In genomic region chr20:35293303-35294292, GRCh38 we compare ENCODE assay signal across 19 cellular contexts. TPM values are rescaled to one million over a fixed set of nuclear protein-coding genes. Genes with fewer than 3 reads are reported as not detected.
DNase-seq lines count a peak whose midpoint lies in the region; ATAC-seq, FAIRE-seq and TF ChIP-seq lines count a peak whose summit lies in the region.
"Had no signal": no experiment of that assay in that cellular context is flagged by ENCODE, and none has a peak within 500 bp of the region (broad histone marks: within the 10 kb centered on the region; RNA-seq: fewer than 3 reads in every experiment).

No MANE protein-coding gene starts in this region.

- H3K36me3 ChIP-seq in IMR-90 (ENCODE audit: control insufficient read depth, insufficient read depth, low read length): no peaks in the 10 kb centered on the region
- no peaks in the 10 kb centered on the region for H3K36me3 ChIP-seq in HepG2 (replicated peaks in 1 of 2; ENCODE audit: control insufficient read depth in 1 of 2, insufficient read depth in 2 of 2, low read length in 2 of 2)
- H3K36me3 ChIP-seq in trophoblast cell (ENCODE audit: control insufficient read depth in 1 of 2, insufficient read depth in 2 of 2, low read length in 2 of 2): no peaks in the 10 kb centered on the region
- H3K36me3 ChIP-seq in aorta (ENCODE audit: control insufficient read depth in 1 of 2, insufficient read depth in 2 of 2, low read length in 1 of 2): no peaks in the 10 kb centered on the region

- H3K9me3 ChIP-seq in IMR-90 (ENCODE audit: control insufficient read depth, insufficient read depth, low read length) (no peaks in the 10 kb centered on the region), HepG2 (ENCODE audit: low read length) (no peaks in the 10 kb centered on the region), trophoblast cell (ENCODE audit: insufficient read depth, low read depth, low read length) (peaks cover 3% of the 10 kb centered on the region), aorta (ENCODE audit: control insufficient read depth, low read length) (no peaks in the 10 kb centered on the region)
- H3K9me3 ChIP-seq in CD4-positive, alpha-beta T cell (ENCODE audit: control insufficient read depth, low read length): no peaks in the 10 kb centered on the region

- no peaks in the 10 kb centered on the region for H4K20me1 ChIP-seq in IMR-90 (ENCODE audit: insufficient read depth, low read length)
- H4K20me1 ChIP-seq in HepG2 (ENCODE audit: insufficient read depth, low read length): no peaks in the 10 kb centered on the region

- no peak overlapping the region for H4K12ac ChIP-seq in trophoblast cell (ENCODE audit: low read depth, low read length)

- H2AFZ ChIP-seq in IMR-90 (replicated peaks; ENCODE audit: low read length, poor library complexity) (no peak overlapping the region), HepG2 (ENCODE audit: low read length) (no peak overlapping the region), trophoblast cell (ENCODE audit: insufficient read depth, low read length, poor library complexity) (no peak overlapping the region)

- no peak for TF ChIP-seq POLR2A in IMR-90 (IDR thresholded peaks at IDR 0.05; ENCODE audit: low read depth, low read length)
- TF ChIP-seq POLR2A in HepG2 (IDR thresholded peaks at IDR 0.05; ENCODE audit: insufficient read depth in 1 of 2, low read depth in 2 of 2, low read length in 2 of 2): no peak
- no peak for TF ChIP-seq POLR2A in H54 (IDR thresholded peaks at IDR 0.05; ENCODE audit: low read depth, low read length)

- TF ChIP-seq CTCF in IMR-90 (conservative IDR thresholded peaks at IDR 0.05; ENCODE audit: low read depth, low read length) (no peak), HepG2 (CRISPR knock-in tag; IDR thresholded peaks at IDR 0.05) (no peak)
- no peak for TF ChIP-seq CTCF in CD4-positive, alpha-beta T cell (IDR thresholded peaks at IDR 0.05)

- H3K14ac ChIP-seq in IMR-90 (replicated peaks; ENCODE audit: low read depth, low read length) (no peak overlapping the region), trophoblast cell (ENCODE audit: low read length) (no peak overlapping the region)

- H2BK15ac ChIP-seq in IMR-90 (ENCODE audit: low read depth, low read length): no peak overlapping the region

- DNase-seq in IMR-90 (no peak), HepG2 (ENCODE audit: low spot score) (no peak), trophoblast cell (no peak), aorta (peak; percentile 12 to 46), H54 (ENCODE audit: insufficient read length, low spot score) (no peak)
- no peak for DNase-seq in CD4-positive, alpha-beta T cell
- DNase-seq in activated naive CD4-positive, alpha-beta T cell treated with anti-CD3 and anti-CD28 coated beads, Interleukin-2, amount 50 U/mL, for 72 hours (ENCODE audit: low spot score in 2 of 2): no peak
- DNase-seq: ACHN; AML-193; CD4-positive, alpha-beta memory T cell; DMS79 treated with DMSO at 0.1 percent for 48 hours; GF-D8; HCEC 1CT; HFFc6 had no signal

- H2AK9ac ChIP-seq in IMR-90 (replicated peaks; ENCODE audit: low read depth, low read length, poor library complexity): peak overlapping the region; percentile 26

- H3K4me2 ChIP-seq in IMR-90 (ENCODE audit: low read depth, low read length): no peak overlapping the region
- H3K4me2 ChIP-seq in HepG2 (ENCODE audit: low read depth, low read length): peak overlapping the region; percentile 57
- no peak overlapping the region for H3K4me2 ChIP-seq in trophoblast cell (ENCODE audit: low read length)

- H3K4me3 Mint-ChIP-seq in CD4-positive, alpha-beta T cell: no peak overlapping the region
- H3K4me3 Mint-ChIP-seq: CD4-positive, alpha-beta memory T cell; HFFc6 had no signal

- BruUV-seq in IMR-90 (replicated peaks; lab: Mats Ljungman, UMichigan): no TSS peak
- no TSS peak for BruUV-seq in HepG2 (replicated peaks; lab: Mats Ljungman, UMichigan)

- H2BK20ac ChIP-seq in IMR-90 (ENCODE audit: low read depth, low read length): no peak overlapping the region

- TF ChIP-seq RAD21 in IMR-90 (IDR thresholded peaks at IDR 0.05; ENCODE audit: low read length) (no peak), HepG2 (CRISPR knock-in tag; IDR thresholded peaks at IDR 0.05) (peak; percentile 6; the same call in 1 of the 2 replicates)

- H3K27ac ChIP-seq in IMR-90 (ENCODE audit: insufficient read depth, low read length) (no peak overlapping the region), HepG2 (ENCODE audit: extremely low read length, insufficient read depth, low read length) (no peak overlapping the region), trophoblast cell (ENCODE audit: low read depth, low read length) (no peak overlapping the region), aorta (ENCODE audit: low read depth in 1 of 2, low read length in 2 of 2) (no peak overlapping the region)
- no peak overlapping the region for H3K27ac ChIP-seq in CD4-positive, alpha-beta T cell (ENCODE audit: low read depth, low read length)
- H3K27ac ChIP-seq: C4-2B had no signal

- no peaks in the 10 kb centered on the region for H3K4me1 Mint-ChIP-seq in CD4-positive, alpha-beta T cell (ENCODE audit: low read depth)
- H3K4me1 Mint-ChIP-seq: CD4-positive, alpha-beta memory T cell had no signal

- H4K8ac ChIP-seq in IMR-90 (ENCODE audit: low read depth in 2 of 2, low read length in 2 of 2) (no peak overlapping the region), trophoblast cell (ENCODE audit: low read depth, low read length) (no peak overlapping the region)

- dilution Hi-C loops in IMR-90 (cut with HindIII; ENCODE audit: low sequenced_read_pairs, unreplicated experiment): no loop called here

- POLR2A ChIA-PET in IMR-90 (lab: Charles Lee; ENCODE audit: unreplicated experiment) (no interaction called here), HepG2 (lab: Yijun Ruan, JAX) (interaction anchor here (0.6 to 3.3 kb wide), 3 partner anchors 9 to 161 kb away, joined by 3 to 24 read pairs (median 4); partner anchors contain the start of gene EIF6)
- POLR2A ChIA-PET in CD4-positive, alpha-beta T cell (lab: Charles Lee): no interaction called here

- H2BK12ac ChIP-seq in trophoblast cell (ENCODE audit: low read length): no peak overlapping the region

- FAIRE-seq in HepG2 (lab: Jason Lieb, UNC) (no peak), H54 (lab: Jason Lieb, UNC) (no peak)
- FAIRE-seq: A204.1, H1 had no signal

- 98% methylated on average over 6 of the region's 19 CpGs; no CpG with 5 or more reads in 1 of the 2 experiments for WGBS in IMR-90 (ENCODE audit: extremely low coverage in 2 of 2, insufficient read length in 1 of 2), 2 experiments
- WGBS in HepG2 (ENCODE audit: low lambda C conversion rate): 33% methylated on average over 19 of the region's 19 CpGs
- WGBS in trophoblast cell (ENCODE audit: extremely low coverage, insufficient coverage, insufficient read length): no CpG with 5 or more reads among the region's 19 CpGs
- WGBS in aorta, 2 donors: 91 to 93% methylated on average over 19 of the region's 19 CpGs

- CTCF ChIA-PET in IMR-90 (lab: Yijun Ruan, JAX) (interaction anchor here (0.6 kb wide), 1 partner anchor 429 kb away, joined by 4 read pairs; no protein-coding TSS in a partner anchor), HepG2 (lab: Yijun Ruan, JAX; ENCODE audit: low intra/inter-chr PET ratio, low total read pairs) (no interaction called here)
- CTCF ChIA-PET in CD4-positive, alpha-beta T cell (lab: Charles Lee): no interaction called here

- H2AK5ac ChIP-seq in IMR-90 (ENCODE audit: low read depth, low read length): no peak overlapping the region
- H2AK5ac ChIP-seq in trophoblast cell (ENCODE audit: low read length): peak overlapping the region; percentile 29

- H2BK120ac ChIP-seq in IMR-90 (ENCODE audit: low read depth, low read length) (no peak overlapping the region), trophoblast cell (ENCODE audit: insufficient read depth, low read length, poor library complexity) (no peak overlapping the region)

- in situ Hi-C loops in IMR-90 (cut with MboI; ENCODE audit: low sequenced_read_pairs) (no loop called here), HepG2 (cut with HindIII; ENCODE audit: extremely low pct_ligation_motif_present, low pct_unique_long_range_greater_than_20kb) (no loop called here)

- H4K91ac ChIP-seq in IMR-90 (ENCODE audit: insufficient read depth, low read depth, low read length) (no peak overlapping the region), trophoblast cell (ENCODE audit: low read depth, low read length) (no peak overlapping the region)

- peaks cover 2% of the 10 kb centered on the region for H3K27me3 ChIP-seq in IMR-90 (ENCODE audit: control insufficient read depth, insufficient read depth, low read length)
- H3K27me3 ChIP-seq in HepG2 (ENCODE audit: control insufficient read depth in 1 of 2, insufficient read depth in 2 of 2, low read length in 2 of 2): peaks cover 9 to 65% of the 10 kb centered on the region in 2 experiments
- no peaks in the 10 kb centered on the region for H3K27me3 ChIP-seq in trophoblast cell (ENCODE audit: insufficient read depth, low read length)
- H3K27me3 ChIP-seq in aorta (ENCODE audit: control insufficient read depth in 1 of 2, insufficient read depth in 2 of 2, low read length in 1 of 2): no peaks in the 10 kb centered on the region
- H3K27me3 ChIP-seq in CD4-positive, alpha-beta T cell (ENCODE audit: control insufficient read depth, insufficient read depth, low read length): no peaks in the 10 kb centered on the region

- no peak overlapping the region for H2BK5ac ChIP-seq in IMR-90 (ENCODE audit: low read depth, low read length, poor library complexity, severe bottlenecking)
- no peak overlapping the region for H2BK5ac ChIP-seq in trophoblast cell (ENCODE audit: low read depth, low read length, poor library complexity)

- H3K36me3 Mint-ChIP-seq in CD4-positive, alpha-beta T cell (ENCODE audit: low read depth): no peaks in the 10 kb centered on the region
- H3K36me3 Mint-ChIP-seq in activated naive CD4-positive, alpha-beta T cell treated with anti-CD3 and anti-CD28 coated beads, Interleukin-2, amount 50 U/mL, for 72 hours: no peaks in the 10 kb centered on the region
- H3K36me3 Mint-ChIP-seq: CD4-positive, alpha-beta memory T cell had no signal

- H3K9me1 ChIP-seq in IMR-90 (ENCODE audit: insufficient read depth, low read length): no peaks in the 10 kb centered on the region

- H3K23ac ChIP-seq in IMR-90 (ENCODE audit: low read depth, low read length) (no peak overlapping the region), trophoblast cell (ENCODE audit: low read length) (no peak overlapping the region)

- H3K9ac ChIP-seq in IMR-90 (ENCODE audit: low read depth, low read length) (no peak overlapping the region), HepG2 (ENCODE audit: insufficient read depth, low read depth, low read length) (no peak overlapping the region), trophoblast cell (ENCODE audit: low read length) (no peak overlapping the region)

- no peak overlapping the region for H4K5ac ChIP-seq in IMR-90 (ENCODE audit: low read depth, low read length)

- no peak overlapping the region for H3K4ac ChIP-seq in IMR-90 (ENCODE audit: low read depth, low read length)
- no peak overlapping the region for H3K4ac ChIP-seq in trophoblast cell (ENCODE audit: low read depth, low read length)

- no peak overlapping the region for H3K56ac ChIP-seq in IMR-90 (ENCODE audit: extremely low read depth, insufficient read depth, low read length)

- intact Hi-C loops in IMR-90 (cut with micrococcal nuclease) (no loop called here), HepG2 (cut with micrococcal nuclease; ENCODE audit: unreplicated experiment) (no loop called here), aorta (cut with DNase I) (no loop called here)
- intact Hi-C loops in CD4-positive, alpha-beta T cell (cut with DNase I, micrococcal nuclease): no loop called here

- H3K79me1 ChIP-seq in IMR-90 (ENCODE audit: low read depth in 1 of 2, low read length in 2 of 2): no peaks in the 10 kb centered on the region
- H3K79me1 ChIP-seq in trophoblast cell (ENCODE audit: low read length): no peaks in the 10 kb centered on the region

- ATAC-seq in IMR-90 (ENCODE audit: low read depth): no peak
- ATAC-seq in HepG2: peak; percentile 4
- no peak for ATAC-seq in aorta (ENCODE audit: low FRiP score)
- no peak for ATAC-seq in CD4-positive, alpha-beta T cell (ENCODE audit: poor library complexity)
- no peak for ATAC-seq in activated naive CD4-positive, alpha-beta T cell treated with anti-CD3 and anti-CD28 coated beads, Interleukin-2, amount 50 U/mL, for 72 hours
- ATAC-seq in HG03108 (IDR thresholded peaks at IDR 0.05; ENCODE audit: unreplicated experiment): no peak

- H3K9me3 Mint-ChIP-seq in CD4-positive, alpha-beta T cell: no peaks in the 10 kb centered on the region
- no peaks in the 10 kb centered on the region for H3K9me3 Mint-ChIP-seq in activated naive CD4-positive, alpha-beta T cell treated with anti-CD3 and anti-CD28 coated beads, Interleukin-2, amount 50 U/mL, for 72 hours
- H3K9me3 Mint-ChIP-seq: CD4-positive, alpha-beta memory T cell; HFFc6 had no signal

- H3K4me1 ChIP-seq in IMR-90 (ENCODE audit: control insufficient read depth, insufficient read depth, low read length): peaks cover 1% of the 10 kb centered on the region; the same call in 1 of the 2 replicates
- peaks cover 67% of the 10 kb centered on the region for H3K4me1 ChIP-seq in HepG2 (ENCODE audit: insufficient read depth, low read length)
- peaks cover 8 to 9% of the 10 kb centered on the region in 2 experiments for H3K4me1 ChIP-seq in trophoblast cell (ENCODE audit: control insufficient read depth in 1 of 2, insufficient read depth in 2 of 2, low read length in 2 of 2)
- H3K4me1 ChIP-seq in aorta (ENCODE audit: control insufficient read depth in 1 of 2, insufficient read depth in 2 of 2, low read length in 2 of 2): no peaks in the 10 kb centered on the region

- no peak overlapping the region for H3K4me3 ChIP-seq in IMR-90 (ENCODE audit: insufficient read depth, low read depth, low read length)
- peak overlapping the region in 1 of 3 experiments; percentile 32; a peak in 1 of 6 replicates for H3K4me3 ChIP-seq in HepG2 (replicated peaks in 1 of 3; ENCODE audit: insufficient read depth in 1 of 3, low read depth in 2 of 3, low read length in 3 of 3)
- H3K4me3 ChIP-seq in trophoblast cell (ENCODE audit: low read depth, low read length): no peak overlapping the region
- H3K4me3 ChIP-seq in aorta (ENCODE audit: low read length in 2 of 2): no peak overlapping the region

- no peaks in the 10 kb centered on the region for H3K79me2 ChIP-seq in HepG2 (ENCODE audit: insufficient read depth, low read length)
- no peaks in the 10 kb centered on the region for H3K79me2 ChIP-seq in trophoblast cell (ENCODE audit: control insufficient read depth, insufficient read depth, low read length, poor library complexity)

- H3K27me3 Mint-ChIP-seq in CD4-positive, alpha-beta T cell: no peaks in the 10 kb centered on the region

- H3K18ac ChIP-seq in IMR-90 (ENCODE audit: low read depth, low read length) (no peak overlapping the region), trophoblast cell (ENCODE audit: low read length) (no peak overlapping the region)

- no peak for TF ChIP-seq EP300 in HepG2 (IDR thresholded peaks at IDR 0.05; ENCODE audit: low read depth in 2 of 2, low read length in 2 of 2)
- no peak; the same call in 1 of the 2 replicates for TF ChIP-seq EP300 in HepG2 (CRISPR knock-in tag; IDR thresholded peaks at IDR 0.05; ENCODE audit: borderline replicate concordance)

- H3K27ac Mint-ChIP-seq in CD4-positive, alpha-beta T cell: no peak overlapping the region
- H3K27ac Mint-ChIP-seq in activated naive CD4-positive, alpha-beta T cell treated with anti-CD3 and anti-CD28 coated beads, Interleukin-2, amount 50 U/mL, for 72 hours: no peak overlapping the region
- H3K27ac Mint-ChIP-seq: CD4-positive, alpha-beta memory T cell; HFFc6 had no signal

RNA-seq across cellular contexts. Expression of gene FAM83C, which starts 1.4 kb away (rescaled TPM):
- total RNA-seq in IMR-90 (2012; rRNA removed): not detected in 2 replicates
- 0.02 and 0.03 TPM in 2 replicates for polyA plus RNA-seq in IMR-90 (2012; rRNA removed)
- polyA plus RNA-seq in IMR-90 (2012; cell fraction: cytosol; rRNA removed): 0.02 TPM in 1 of 2 replicates, not detected in the other
- polyA plus RNA-seq in IMR-90 (2012; cell fraction: nucleus; rRNA removed; ENCODE audit: low replicate concordance): 0.03 and 0.13 TPM in 2 replicates
- 0.07 TPM in 1 of 2 replicates, not detected in the other for total RNA-seq in HepG2 (2016; rRNA removed; fragmentation: Illumina TruSeq; extraction: Trizol)
- total RNA-seq in HepG2 (2016; cell fraction: cytosol; rRNA removed; fragmentation: Illumina TruSeq; extraction: Trizol; ENCODE audit: low read depth): 0.09 TPM in 1 of 2 replicates, not detected in the other
- total RNA-seq in HepG2 (2016; cell fraction: insoluble cytoplasmic fraction; rRNA removed; fragmentation: Illumina TruSeq; extraction: Trizol): 0.06 TPM in 1 of 2 replicates, not detected in the other
- total RNA-seq in HepG2 (2016; cell fraction: membrane; rRNA removed; fragmentation: Illumina TruSeq; extraction: Trizol): 0.07 TPM in 1 of 2 replicates, not detected in the other
- total RNA-seq in HepG2 (2016; cell fraction: nucleus; rRNA removed; fragmentation: Illumina TruSeq; extraction: Trizol): not detected in 2 replicates
- polyA plus RNA-seq in HepG2 (2011; rRNA removed): 0.03 and 0.04 TPM in 2 replicates
- polyA plus RNA-seq in HepG2 (2011; cell fraction: cytosol; rRNA removed): 0.03 TPM in 1 of 2 replicates, not detected in the other
- polyA plus RNA-seq in HepG2 (2011; cell fraction: nucleus; rRNA removed): 0.08 and 0.09 TPM in 2 replicates
- 0.05 and 0.16 TPM in 2 replicates for polyA plus RNA-seq in HepG2 (2012)
- polyA plus RNA-seq in HepG2 (2016; cell fraction: cytosol; fragmentation: Illumina TruSeq; extraction: Trizol; ENCODE audit: low read depth): 0.05 and 0.08 TPM in 2 replicates
- 0.10 and 0.16 TPM in 2 replicates for polyA plus RNA-seq in HepG2 (2016; cell fraction: insoluble cytoplasmic fraction; fragmentation: Illumina TruSeq; extraction: Trizol; ENCODE audit: low read depth)
- 0.05 and 0.06 TPM in 2 replicates for polyA plus RNA-seq in HepG2 (2016; cell fraction: membrane; fragmentation: Illumina TruSeq; extraction: Trizol; ENCODE audit: low read depth)
- polyA plus RNA-seq in HepG2 (2016; cell fraction: nucleus; fragmentation: Illumina TruSeq; extraction: Trizol; ENCODE audit: insufficient read depth, low read depth): not detected in 2 replicates
- 0.04 and 0.07 TPM in 2 replicates for polyA minus RNA-seq in HepG2 (2011; rRNA and poly(A)+ RNA removed; ENCODE audit: low replicate concordance)
- polyA minus RNA-seq in HepG2 (2011; cell fraction: cytosol; rRNA and poly(A)+ RNA removed): not detected in 2 replicates
- 0.13 TPM in 1 of 2 replicates, not detected in the other for polyA minus RNA-seq in HepG2 (2011; cell fraction: nucleus; rRNA and poly(A)+ RNA removed)
- 0.01 TPM in 2 replicates for polyA plus RNA-seq in trophoblast cell (2013)
- total RNA-seq in aorta: not detected
- polyA plus RNA-seq in aorta: not detected
- not detected for total RNA-seq in CD4-positive, alpha-beta T cell
- not detected for total RNA-seq in activated naive CD4-positive, alpha-beta T cell treated with anti-CD3 and anti-CD28 coated beads, Interleukin-2, amount 50 U/mL, for 72 hours
- total RNA-seq: CD4-positive, alpha-beta memory T cell; H1; HFFc6 had no signal
- polyA plus RNA-seq: BJ; CD4-positive, alpha-beta memory T cell; H1 had no signal

RNA-seq across cellular contexts. Expression of gene EIF6, which starts 9.0 kb away (rescaled TPM):
- 215 and 227 TPM in 2 replicates for total RNA-seq in IMR-90 (2012; rRNA removed)
- polyA plus RNA-seq in IMR-90 (2012; rRNA removed): 215 and 258 TPM in 2 replicates
- 163 and 323 TPM in 2 replicates for polyA plus RNA-seq in IMR-90 (2012; cell fraction: cytosol; rRNA removed)
- polyA plus RNA-seq in IMR-90 (2012; cell fraction: nucleus; rRNA removed; ENCODE audit: low replicate concordance): 385 and 588 TPM in 2 replicates
- total RNA-seq in HepG2 (2016; rRNA removed; fragmentation: Illumina TruSeq; extraction: Trizol): 462 and 603 TPM in 2 replicates
- total RNA-seq in HepG2 (2016; cell fraction: cytosol; rRNA removed; fragmentation: Illumina TruSeq; extraction: Trizol; ENCODE audit: low read depth): 227 and 243 TPM in 2 replicates
- 467 and 649 TPM in 2 replicates for total RNA-seq in HepG2 (2016; cell fraction: insoluble cytoplasmic fraction; rRNA removed; fragmentation: Illumina TruSeq; extraction: Trizol)
- total RNA-seq in HepG2 (2016; cell fraction: membrane; rRNA removed; fragmentation: Illumina TruSeq; extraction: Trizol): 251 and 271 TPM in 2 replicates
- 204 TPM in 2 replicates for total RNA-seq in HepG2 (2016; cell fraction: nucleus; rRNA removed; fragmentation: Illumina TruSeq; extraction: Trizol)
- 466 and 470 TPM in 2 replicates for polyA plus RNA-seq in HepG2 (2011; rRNA removed)
- polyA plus RNA-seq in HepG2 (2011; cell fraction: cytosol; rRNA removed): 383 and 550 TPM in 2 replicates
- polyA plus RNA-seq in HepG2 (2011; cell fraction: nucleus; rRNA removed): 838 and 950 TPM in 2 replicates
- polyA plus RNA-seq in HepG2 (2012): 248 and 315 TPM in 2 replicates
- 237 and 250 TPM in 2 replicates for polyA plus RNA-seq in HepG2 (2016; cell fraction: cytosol; fragmentation: Illumina TruSeq; extraction: Trizol; ENCODE audit: low read depth)
- polyA plus RNA-seq in HepG2 (2016; cell fraction: insoluble cytoplasmic fraction; fragmentation: Illumina TruSeq; extraction: Trizol; ENCODE audit: low read depth): 587 and 631 TPM in 2 replicates
- 232 and 240 TPM in 2 replicates for polyA plus RNA-seq in HepG2 (2016; cell fraction: membrane; fragmentation: Illumina TruSeq; extraction: Trizol; ENCODE audit: low read depth)
- 358 and 379 TPM in 2 replicates for polyA plus RNA-seq in HepG2 (2016; cell fraction: nucleus; fragmentation: Illumina TruSeq; extraction: Trizol; ENCODE audit: insufficient read depth, low read depth)
- polyA minus RNA-seq in HepG2 (2011; rRNA and poly(A)+ RNA removed; ENCODE audit: low replicate concordance): 350 and 575 TPM in 2 replicates
- 144 and 146 TPM in 2 replicates for polyA minus RNA-seq in HepG2 (2011; cell fraction: cytosol; rRNA and poly(A)+ RNA removed)
- polyA minus RNA-seq in HepG2 (2011; cell fraction: nucleus; rRNA and poly(A)+ RNA removed): 94.9 and 106 TPM in 2 replicates
- polyA plus RNA-seq in trophoblast cell (2013): 91.0 and 92.3 TPM in 2 replicates
- total RNA-seq in aorta: 10 to 100 TPM; 61.0 to 77.7 TPM
- polyA plus RNA-seq in aorta: 100 to 1,000 TPM in 1 of 2 donors, 10 to 100 TPM in 1; 78.1 to 147 TPM
- total RNA-seq in CD4-positive, alpha-beta T cell: 10 to 100 TPM; 24.9 to 25.8 TPM
- 100 to 1,000 TPM in 1 of 2 donors, 10 to 100 TPM in 1; 63.9 to 115 TPM for total RNA-seq in activated naive CD4-positive, alpha-beta T cell treated with anti-CD3 and anti-CD28 coated beads, Interleukin-2, amount 50 U/mL, for 72 hours

RNA-seq across cellular contexts. Expression of gene MMP24OS, which starts 15.7 kb away (rescaled TPM):
- 5.9 and 7.2 TPM in 2 replicates for total RNA-seq in IMR-90 (2012; rRNA removed)
- 64.9 and 67.6 TPM in 2 replicates for polyA plus RNA-seq in IMR-90 (2012; rRNA removed)
- polyA plus RNA-seq in IMR-90 (2012; cell fraction: cytosol; rRNA removed): 56.9 and 92.5 TPM in 2 replicates
- 54.7 and 75.9 TPM in 2 replicates for polyA plus RNA-seq in IMR-90 (2012; cell fraction: nucleus; rRNA removed; ENCODE audit: low replicate concordance)
- 3.1 and 8.5 TPM in 2 replicates for total RNA-seq in HepG2 (2016; rRNA removed; fragmentation: Illumina TruSeq; extraction: Trizol)
- 0.61 and 0.79 TPM in 2 replicates for total RNA-seq in HepG2 (2016; cell fraction: cytosol; rRNA removed; fragmentation: Illumina TruSeq; extraction: Trizol; ENCODE audit: low read depth)
- 3.4 and 8.7 TPM in 2 replicates for total RNA-seq in HepG2 (2016; cell fraction: insoluble cytoplasmic fraction; rRNA removed; fragmentation: Illumina TruSeq; extraction: Trizol)
- total RNA-seq in HepG2 (2016; cell fraction: membrane; rRNA removed; fragmentation: Illumina TruSeq; extraction: Trizol): 2.1 TPM in 2 replicates
- total RNA-seq in HepG2 (2016; cell fraction: nucleus; rRNA removed; fragmentation: Illumina TruSeq; extraction: Trizol): 8.9 and 10.6 TPM in 2 replicates
- polyA plus RNA-seq in HepG2 (2011; rRNA removed): 6.0 and 7.1 TPM in 2 replicates
- 2.1 and 2.8 TPM in 2 replicates for polyA plus RNA-seq in HepG2 (2011; cell fraction: cytosol; rRNA removed)
- 43.8 and 55.2 TPM in 2 replicates for polyA plus RNA-seq in HepG2 (2011; cell fraction: nucleus; rRNA removed)
- polyA plus RNA-seq in HepG2 (2012): 5.9 and 6.4 TPM in 2 replicates
- polyA plus RNA-seq in HepG2 (2016; cell fraction: cytosol; fragmentation: Illumina TruSeq; extraction: Trizol; ENCODE audit: low read depth): 1.8 TPM in 2 replicates
- polyA plus RNA-seq in HepG2 (2016; cell fraction: insoluble cytoplasmic fraction; fragmentation: Illumina TruSeq; extraction: Trizol; ENCODE audit: low read depth): 4.7 and 7.1 TPM in 2 replicates
- 2.9 and 3.2 TPM in 2 replicates for polyA plus RNA-seq in HepG2 (2016; cell fraction: membrane; fragmentation: Illumina TruSeq; extraction: Trizol; ENCODE audit: low read depth)
- 29.1 and 31.1 TPM in 2 replicates for polyA plus RNA-seq in HepG2 (2016; cell fraction: nucleus; fragmentation: Illumina TruSeq; extraction: Trizol; ENCODE audit: insufficient read depth, low read depth)
- polyA minus RNA-seq in HepG2 (2011; rRNA and poly(A)+ RNA removed; ENCODE audit: low replicate concordance): 18.5 and 23.2 TPM in 2 replicates
- polyA minus RNA-seq in HepG2 (2011; cell fraction: cytosol; rRNA and poly(A)+ RNA removed): 1.8 and 3.0 TPM in 2 replicates
- 33.9 and 46.0 TPM in 2 replicates for polyA minus RNA-seq in HepG2 (2011; cell fraction: nucleus; rRNA and poly(A)+ RNA removed)
- polyA plus RNA-seq in trophoblast cell (2013): 76.2 and 79.4 TPM in 2 replicates
- 10 to 100 TPM; 58.6 to 79.2 TPM for total RNA-seq in aorta
- 10 to 100 TPM; 50.8 to 61.4 TPM for polyA plus RNA-seq in aorta
- total RNA-seq in CD4-positive, alpha-beta T cell: 10 to 100 TPM; 71.8 to 74.8 TPM
- total RNA-seq in activated naive CD4-positive, alpha-beta T cell treated with anti-CD3 and anti-CD28 coated beads, Interleukin-2, amount 50 U/mL, for 72 hours: 10 to 100 TPM; 29.4 to 41.8 TPM

Comparison
In these comparisons a context has a peak if more than half of its experiments do, and no peak if none do; other contexts are left out.
1. DNase-seq: peak in aorta (2 of 2); none in IMR-90 (single experiment), HepG2 (single experiment), trophoblast cell (0 of 2), CD4-positive, alpha-beta T cell (0 of 10), H54 (single experiment) and activated naive CD4-positive, alpha-beta T cell treated with anti-CD3 and anti-CD28 coated beads, Interleukin-2, amount 50 U/mL, for 72 hours (0 of 2).